In the genomic region with DNA sequence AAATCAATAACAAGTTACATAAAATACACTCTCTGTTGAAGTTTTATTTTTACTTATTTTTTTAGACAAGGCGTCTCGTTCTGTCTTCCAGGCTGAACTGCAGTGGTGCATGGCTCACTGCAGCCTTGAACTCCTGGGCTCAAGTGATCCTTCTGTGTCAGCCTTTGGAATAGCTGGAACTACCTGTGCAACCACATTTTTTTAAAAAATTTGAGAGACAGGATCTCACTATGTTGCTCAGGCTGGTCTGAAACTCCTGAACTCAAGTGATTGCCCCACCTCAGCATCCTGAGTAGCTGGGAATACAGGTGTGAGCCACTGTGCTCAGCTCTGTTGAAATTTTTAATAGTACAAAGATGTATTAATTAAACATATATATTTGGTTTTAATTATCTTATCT, we compare ENCODE assay signal across 24 cellular contexts.
"Had no signal": no experiment of that assay in that cellular context is flagged by ENCODE, and none has a peak within 500 bp of the region (broad histone marks: within the 10 kb centered on the region; RNA-seq: fewer than 3 reads in every experiment).

No MANE protein-coding gene starts in this region.

- H3K9me3 ChIP-seq: colonic mucosa, esophagus squamous epithelium, gastrocnemius medialis had no signal

- DNase-seq: colonic mucosa; cortex of kidney; dermis blood vessel endothelial cell; dorsolateral prefrontal cortex; effector CD4-positive, alpha-beta T cell; effector CD8-positive, alpha-beta T cell; effector memory CD4-positive, alpha-beta T cell; effector memory CD8-positive, alpha-beta T cell; endodermal cell; erythroblast; esophagus squamous epithelium; foreskin fibroblast; foreskin keratinocyte; foreskin melanocyte; gastrocnemius medialis; glutamatergic neuron; head of caudate nucleus; heart left ventricle; heart right ventricle had no signal

- H3K4me1 ChIP-seq: colonic mucosa, esophagus muscularis mucosa, esophagus squamous epithelium, foreskin keratinocyte, gastrocnemius medialis, gastroesophageal sphincter, heart left ventricle, heart right ventricle had no signal

- H3K27ac ChIP-seq: colonic mucosa, coronary artery, dorsolateral prefrontal cortex, epithelial cell of prostate, esophagus muscularis mucosa, esophagus squamous epithelium, foreskin keratinocyte, gastrocnemius medialis, gastroesophageal sphincter, heart left ventricle, heart right ventricle had no signal

- H3K4me3 ChIP-seq: colonic mucosa, coronary artery, dorsolateral prefrontal cortex, esophagus muscularis mucosa, esophagus squamous epithelium, gastrocnemius medialis, gastroesophageal sphincter, heart left ventricle, heart right ventricle had no signal

- H3K27me3 ChIP-seq: colonic mucosa, esophagus muscularis mucosa, esophagus squamous epithelium, foreskin keratinocyte, gastrocnemius medialis, gastroesophageal sphincter, heart left ventricle, heart right ventricle had no signal

- ATAC-seq: effector memory CD8-positive, alpha-beta T cell; esophagus mucosa; foreskin keratinocyte; gastrocnemius medialis; gastroesophageal sphincter; heart left ventricle; heart right ventricle had no signal

- H3K36me3 ChIP-seq: colonic mucosa, esophagus muscularis mucosa, esophagus squamous epithelium, gastrocnemius medialis, gastroesophageal sphincter, heart left ventricle, heart right ventricle had no signal
